ENCODE assay signal across 23 cellular contexts in the genomic region with DNA sequence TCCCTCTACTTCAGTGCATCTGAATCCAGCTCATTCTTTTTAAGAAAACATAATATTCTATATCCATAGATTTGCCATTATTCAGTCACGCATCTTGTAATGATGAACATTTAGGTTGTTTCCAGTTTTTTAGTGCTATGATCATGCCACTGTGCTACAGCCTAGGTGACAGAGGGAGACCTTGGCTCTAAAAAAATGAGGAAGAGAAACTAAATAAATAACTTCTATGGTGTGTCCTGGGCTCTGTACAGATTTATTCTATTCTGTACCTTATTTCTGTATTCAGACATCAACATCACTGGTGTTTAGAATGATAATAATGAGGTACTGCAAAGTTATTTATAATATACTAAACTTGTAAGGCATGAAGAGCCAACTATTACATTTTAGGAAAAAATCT. TPM values are rescaled to one million over a fixed set of nuclear protein-coding genes. Genes with fewer than 3 reads are reported as not detected.
"Had no signal": no experiment of that assay in that cellular context is flagged by ENCODE, and none has a peak within 500 bp of the region (broad histone marks: within the 10 kb centered on the region; RNA-seq: fewer than 3 reads in every experiment).

No MANE protein-coding gene starts in this region.

- H3K4me1 ChIP-seq: left lung, lower lobe of right lung, prostate gland, spleen, tibial nerve, uterus had no signal

- ATAC-seq: left lung; naive thymus-derived CD8-positive, alpha-beta T cell; stimulated activated naive CD8-positive, alpha-beta T cell treated with anti-CD3 and anti-CD28 coated beads, Interleukin-15, amount 100 ng/mL, for 72 hours had no signal

- H3K4me3 ChIP-seq: left lung, lower lobe of right lung, pancreas, prostate gland, spleen, tibial nerve, uterus had no signal

- FAIRE-seq: kidney, pancreas, small intestine had no signal

- H3K9me3 ChIP-seq: left lung, lower lobe of right lung, pancreas, prostate gland, spleen, tibial nerve, uterus had no signal

- DNase-seq: hypothalamus; immature natural killer cell; kidney; left colon; left lung; lower lobe of right lung; mammary epithelial cell; mesenchymal stem cell; naive thymus-derived CD8-positive, alpha-beta T cell; nucleus accumbens; pancreas; posterior cingulate gyrus; retina; right cardiac atrium; small intestine; spleen; stimulated activated CD4-positive, alpha-beta T cell treated with anti-CD3 and anti-CD28 coated beads, Interleukin-4, amount 100 ng/mL, for 24 hours; stimulated activated naive CD4-positive, alpha-beta T cell treated with Interleukin-2 at 50 U/mL for 16 hours; stimulated activated naive CD8-positive, alpha-beta T cell treated with anti-CD3 and anti-CD28 coated beads, Interleukin-15, amount 100 ng/mL, for 72 hours; substantia nigra; uterus had no signal

- H3K27me3 ChIP-seq: left lung, pancreas, tibial nerve, uterus had no signal

- H3K27ac ChIP-seq: left lung, lower lobe of right lung, pancreas, prostate gland, spleen, tibial nerve, uterus had no signal

- H3K36me3 ChIP-seq: left lung, lower lobe of right lung, pancreas, prostate gland, spleen, tibial nerve, uterus had no signal

RNA-seq across cellular contexts. Expression of gene PDE8B, which starts 45.9 kb away (rescaled TPM):
- total RNA-seq: mammary epithelial cell had no signal
- polyA plus RNA-seq: mammary epithelial cell had no signal
